Comparison of ENCODE assay signal across 15 cellular contexts in genomic region chr5:142960309-142960696, GRCh38.
A peak's percentile ranks its signal among the peaks of the same experiment; 100 is the strongest.
DNase-seq lines count a peak whose midpoint lies in the region; TF ChIP-seq lines count a peak whose summit lies in the region.
"Had no signal": no experiment of that assay in that cellular context is flagged by ENCODE, and none has a peak within 500 bp of the region (broad histone marks: within the 10 kb centered on the region; RNA-seq: fewer than 3 reads in every experiment).

No MANE protein-coding gene starts in this region.

- TF ChIP-seq CTCF in kidney epithelial cell (IDR thresholded peaks at IDR 0.05; ENCODE audit: insufficient read depth, low read length, poor library complexity, severe bottlenecking): no peak
- no peak for TF ChIP-seq CTCF in dorsolateral prefrontal cortex (IDR thresholded peaks at IDR 0.05 in 54 of 56, conservative IDR thresholded peaks at IDR 0.05 in 2 of 56; ENCODE audit: low read depth in 1 of 56, partially characterized antibody in 56 of 56)

- intact Hi-C loops in dorsolateral prefrontal cortex (cut with DNase I): no loop called here

- no peaks in the 10 kb centered on the region for H3K27me3 ChIP-seq in adipocyte (replicated peaks; ENCODE audit: control insufficient read depth, insufficient read depth, low read length)
- H3K27me3 ChIP-seq in kidney epithelial cell (ENCODE audit: control insufficient read depth, insufficient read depth, low read length): no peaks in the 10 kb centered on the region
- H3K27me3 ChIP-seq in dorsolateral prefrontal cortex: no peaks in the 10 kb centered on the region
- H3K27me3 ChIP-seq: BLaER1 treated with 17β-estradiol and CSF1 and Interleukin-3, amounts not matched to agents 10 nM and 100 nM had no signal

- H3K36me3 ChIP-seq in adipocyte (ENCODE audit: control insufficient read depth, insufficient read depth, low read length, severe bottlenecking) (no peaks in the 10 kb centered on the region), kidney epithelial cell (ENCODE audit: control insufficient read depth, insufficient read depth, low read length) (no peaks in the 10 kb centered on the region)

- peaks cover 20% of the 10 kb centered on the region for H3K4me1 ChIP-seq in adipocyte (ENCODE audit: control insufficient read depth, insufficient read depth, low read length)

- no peak overlapping the region for H3K9ac ChIP-seq in adipocyte (ENCODE audit: low read length)
- H3K9ac ChIP-seq: BLaER1 treated with 17β-estradiol and CSF1 and Interleukin-3, amounts not matched to agents 10 nM and 100 nM had no signal

- DNase-seq in AG08395 (ENCODE audit: low spot score) (peak; percentile 56), HS-5 (ENCODE audit: low read depth) (peak; percentile 83), adipocyte (ENCODE audit: low read depth) (peak; percentile 56), kidney epithelial cell (ENCODE audit: low read depth) (peak; percentile 31), dorsolateral prefrontal cortex (no peak), NCI-H510A treated with DMSO at 0.1 percent for 48 hours (lab: John Stamatoyannopoulos, UW) (no peak)
- no peak for DNase-seq in activated effector memory CD4-positive, alpha-beta T cell treated with Interleukin-2 at 50 U/mL for 16 hours
- no peak for DNase-seq in central memory CD4-positive, alpha-beta T cell
- DNase-seq: activated CD8-positive, alpha-beta memory T cell treated with anti-CD3 and anti-CD28 coated beads, Interleukin-2, amount 50 U/mL, for 48 hours; mucosa of descending colon; NCI-H1417 treated with DMSO at 0.1 percent for 48 hours; small intestine; stimulated activated CD8-positive, alpha-beta memory T cell treated with anti-CD3 and anti-CD28 coated beads, Interleukin-4, amount 100 ng/mL, for 48 hours; T-helper 9 cell had no signal

- no peak overlapping the region for H3K27ac ChIP-seq in dorsolateral prefrontal cortex

- H3K9me3 ChIP-seq in adipocyte (ENCODE audit: control insufficient read depth, low read length): no peaks in the 10 kb centered on the region
- H3K9me3 ChIP-seq: mucosa of descending colon had no signal

- no peak overlapping the region for H3K4me3 ChIP-seq in adipocyte (ENCODE audit: low read length)
- no peak overlapping the region for H3K4me3 ChIP-seq in kidney epithelial cell (ENCODE audit: low read depth, low read length)
- no peak overlapping the region for H3K4me3 ChIP-seq in dorsolateral prefrontal cortex
- H3K4me3 ChIP-seq: BLaER1 treated with 17β-estradiol and CSF1 and Interleukin-3, amounts not matched to agents 10 nM and 100 nM; mucosa of descending colon had no signal

Comparison
In these comparisons a context has a peak if more than half of its experiments do, and no peak if none do; other contexts are left out.
1. DNase-seq: peak in AG08395 (single experiment), HS-5 (single experiment), adipocyte (single experiment) and kidney epithelial cell (single experiment); none in dorsolateral prefrontal cortex (0 of 10), NCI-H510A treated with DMSO at 0.1 percent for 48 hours (single experiment), activated effector memory CD4-positive, alpha-beta T cell treated with Interleukin-2 at 50 U/mL for 16 hours (single experiment) and central memory CD4-positive, alpha-beta T cell (single experiment).